Comparison of ENCODE assay signal across 11 cellular contexts in the genomic region with DNA sequence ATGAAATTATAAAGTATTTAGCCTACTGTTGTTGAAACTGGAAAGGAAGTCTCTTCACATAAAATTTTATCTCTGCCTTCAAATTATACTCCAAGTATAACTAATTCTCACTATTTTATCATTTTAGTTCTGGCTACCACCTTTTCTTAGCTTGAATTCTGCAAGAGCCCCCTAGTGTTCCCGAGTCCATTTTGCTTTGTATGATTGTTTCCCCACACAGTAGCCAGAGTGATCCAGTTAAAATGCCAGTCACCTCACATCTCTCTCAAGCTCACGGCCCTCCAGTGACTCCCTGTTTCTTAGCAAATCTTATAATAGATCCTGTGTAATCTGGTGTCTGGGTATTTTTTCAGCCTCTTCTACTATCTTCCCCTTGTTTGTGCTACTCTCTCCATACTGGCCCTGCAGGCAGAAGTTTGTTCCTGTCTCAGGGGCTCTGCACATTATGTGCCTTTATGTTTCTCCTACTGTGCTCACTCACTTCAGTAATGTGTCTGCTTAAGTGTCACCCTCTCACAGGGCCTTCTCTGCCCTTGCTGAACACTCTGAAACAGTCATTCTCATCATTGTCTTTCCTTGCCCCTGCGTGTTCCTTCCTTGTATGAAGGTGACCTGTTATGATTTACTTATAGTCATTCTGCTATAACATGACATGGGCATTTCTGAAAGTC. TPM values are rescaled to one million over a fixed set of nuclear protein-coding genes. Genes with fewer than 3 reads are reported as not detected.
DNase-seq lines count a peak whose midpoint lies in the region; ATAC-seq and TF ChIP-seq lines count a peak whose summit lies in the region.
"Had no signal": no experiment of that assay in that cellular context is flagged by ENCODE, and none has a peak within 500 bp of the region (broad histone marks: within the 10 kb centered on the region; RNA-seq: fewer than 3 reads in every experiment).

No MANE protein-coding gene starts in this region.

- no peak overlapping the region for H3K4me2 ChIP-seq in GM23338
- H3K4me2 ChIP-seq in mesendoderm (ENCODE audit: low read length), result no peak overlapping the region

- no peaks in the 10 kb centered on the region for H3K9me3 Mint-ChIP-seq in CD4-positive, CD25-positive, alpha-beta regulatory T cell
- no peaks in the 10 kb centered on the region for H3K9me3 Mint-ChIP-seq in GM23338

- H3K27me3 Mint-ChIP-seq in CD4-positive, CD25-positive, alpha-beta regulatory T cell, result no peaks in the 10 kb centered on the region
- peaks cover 2% of the 10 kb centered on the region for H3K27me3 Mint-ChIP-seq in GM23338 (ENCODE audit: insufficient read depth, low read depth, poor library complexity)

- peaks cover 7% of the 10 kb centered on the region for H3K79me1 ChIP-seq in mesendoderm (ENCODE audit: low read length)

- H2BK5ac ChIP-seq in mesendoderm (ENCODE audit: low read length), result no peak overlapping the region

- no CpG with 5 or more reads among the region's 3 CpGs for WGBS in mesendoderm (ENCODE audit: extremely low coverage, insufficient coverage, low lambda C conversion rate)

- no peaks in the 10 kb centered on the region for H3F3A ChIP-seq in GM23338 (replicated peaks; ENCODE audit: low read depth)

- no peak overlapping the region for H3K4ac ChIP-seq in mesendoderm (ENCODE audit: low read depth, low read length)

- no peak overlapping the region for H3K23ac ChIP-seq in mesendoderm (ENCODE audit: low read length)

- H3K27ac Mint-ChIP-seq in CD4-positive, CD25-positive, alpha-beta regulatory T cell, result peak overlapping the region; percentile 4 to 58 (median 26)
- H3K27ac Mint-ChIP-seq in GM23338, result peak overlapping the region; percentile 25; the same call in 1 of the 2 replicates

- TF ChIP-seq CTCF in GM23338 (conservative IDR thresholded peaks at IDR 0.05; ENCODE audit: low read depth in 2 of 2), result peak in 1 of 2 experiments; percentile 24; a peak in 2 of 4 replicates
- peak; percentile 27 for TF ChIP-seq CTCF in astrocyte of the spinal cord (IDR thresholded peaks at IDR 0.05; ENCODE audit: low read depth, low read length)

- H3K4me1 Mint-ChIP-seq in CD4-positive, CD25-positive, alpha-beta regulatory T cell, result peaks cover 49 to 82% (median 68%) of the 10 kb centered on the region in 4 donors
- H3K4me1 Mint-ChIP-seq in GM23338, result peaks cover 10% of the 10 kb centered on the region; the same call in 2 of the 3 replicates

- no peak overlapping the region for H2AK5ac ChIP-seq in mesendoderm (ENCODE audit: low read length)

- peak overlapping the region in 3 of 4 donors; percentile 5 to 82 (median 13) for H3K4me3 Mint-ChIP-seq in CD4-positive, CD25-positive, alpha-beta regulatory T cell
- no peak overlapping the region for H3K4me3 Mint-ChIP-seq in GM23338

- DNase-seq in CD4-positive, CD25-positive, alpha-beta regulatory T cell, result no peak
- no peak for DNase-seq in GM23338 (ENCODE audit: low spot score)
- no peak for DNase-seq in astrocyte of the spinal cord (ENCODE audit: low read depth, low spot score)
- DNase-seq in mesendoderm, result peak; percentile 49
- no peak for DNase-seq in OCI-M2 (lab: John Stamatoyannopoulos, UW; ENCODE audit: unreplicated experiment)
- no peak for DNase-seq in ACHN
- no peak for DNase-seq in iPS-NIHi11 (ENCODE audit: low spot score)
- DNase-seq: central memory CD4-positive, alpha-beta T cell; MG63; stimulated activated naive CD4-positive, alpha-beta T cell treated with Interleukin-2 at 50 U/mL for 16 hours had no signal

- no peak overlapping the region for H3K27ac ChIP-seq in CD4-positive, CD25-positive, alpha-beta regulatory T cell (ENCODE audit: insufficient read depth, low read length, poor library complexity, severe bottlenecking)
- no peak overlapping the region for H3K27ac ChIP-seq in GM23338 (ENCODE audit: low read depth)
- H3K27ac ChIP-seq in mesendoderm (ENCODE audit: low read depth, low read length), result no peak overlapping the region

- no peak overlapping the region for H2BK120ac ChIP-seq in mesendoderm (ENCODE audit: low read depth, low read length)

- no peak overlapping the region for H3K18ac ChIP-seq in mesendoderm (ENCODE audit: low read length)

- no peak overlapping the region for H3K4me3 ChIP-seq in CD4-positive, CD25-positive, alpha-beta regulatory T cell (ENCODE audit: low read depth, low read length)
- H3K4me3 ChIP-seq in GM23338 (no peak overlapping the region), astrocyte of the spinal cord (ENCODE audit: low read depth, low read length) (no peak overlapping the region), mesendoderm (ENCODE audit: low read length) (no peak overlapping the region)
- H3K4me3 ChIP-seq: MG63 had no signal

- H3K36me3 ChIP-seq in CD4-positive, CD25-positive, alpha-beta regulatory T cell (ENCODE audit: control insufficient read depth, insufficient read depth, low read length), result peaks cover 71% of the 10 kb centered on the region
- H3K36me3 ChIP-seq in GM23338 (ENCODE audit: insufficient read depth) (peaks cover 55% of the 10 kb centered on the region), mesendoderm (ENCODE audit: control insufficient read depth, insufficient read depth, low read length) (peaks cover 7% of the 10 kb centered on the region)

- ATAC-seq in CD4-positive, CD25-positive, alpha-beta regulatory T cell (ENCODE audit: low read depth in 2 of 2), result no peak
- ATAC-seq in GM23338, result peak; percentile 55; the same call in 2 of the 3 replicates
- ATAC-seq: Panc1 had no signal

- no peak overlapping the region for H4K8ac ChIP-seq in mesendoderm (ENCODE audit: low read depth, low read length)

- peaks cover 48% of the 10 kb centered on the region for H3K4me1 ChIP-seq in CD4-positive, CD25-positive, alpha-beta regulatory T cell (ENCODE audit: control insufficient read depth, insufficient read depth, low read length, poor library complexity, severe bottlenecking)
- H3K4me1 ChIP-seq in GM23338 (ENCODE audit: insufficient read depth), result no peaks in the 10 kb centered on the region
- no peaks in the 10 kb centered on the region for H3K4me1 ChIP-seq in mesendoderm (ENCODE audit: control insufficient read depth, low read depth, low read length)

- H3K27me3 ChIP-seq in CD4-positive, CD25-positive, alpha-beta regulatory T cell (ENCODE audit: control insufficient read depth, insufficient read depth, low read length), result no peaks in the 10 kb centered on the region
- H3K27me3 ChIP-seq in GM23338 (ENCODE audit: insufficient read depth) (no peaks in the 10 kb centered on the region), mesendoderm (ENCODE audit: insufficient read depth, low read length, poor library complexity) (no peaks in the 10 kb centered on the region)
- H3K27me3 ChIP-seq: MG63 had no signal

- peaks cover 100% of the 10 kb centered on the region for H3K79me2 ChIP-seq in GM23338 (replicated peaks; ENCODE audit: insufficient read depth)
- peaks cover 51% of the 10 kb centered on the region for H3K79me2 ChIP-seq in mesendoderm (ENCODE audit: control insufficient read depth, insufficient read depth, low read length)

- H4K20me1 ChIP-seq in GM23338 (replicated peaks; ENCODE audit: insufficient read depth), result peaks cover 64% of the 10 kb centered on the region

- in situ Hi-C loops in astrocyte of the spinal cord (cut with HindIII; ENCODE audit: low sequenced_read_pairs) (no loop called here), ACHN (cut with HindIII; ENCODE audit: low pct_ligation_motif_present, low pct_unique_long_range_greater_than_20kb, low sequenced_read_pairs) (no loop called here)

- no peaks in the 10 kb centered on the region for H3K9me2 ChIP-seq in GM23338 (ENCODE audit: insufficient read depth)

- H2BK15ac ChIP-seq in mesendoderm (replicated peaks; ENCODE audit: low read depth), result no peak overlapping the region

- H2AFZ ChIP-seq in GM23338, result no peak overlapping the region

- H3K36me3 Mint-ChIP-seq in CD4-positive, CD25-positive, alpha-beta regulatory T cell, result peaks cover 39% of the 10 kb centered on the region
- peaks cover 86% of the 10 kb centered on the region for H3K36me3 Mint-ChIP-seq in GM23338 (ENCODE audit: low read depth)

- H3K9ac ChIP-seq in mesendoderm (ENCODE audit: low read length), result no peak overlapping the region

- H4K5ac ChIP-seq in mesendoderm (ENCODE audit: low read length), result no peak overlapping the region

- no peak overlapping the region for H3K56ac ChIP-seq in mesendoderm (ENCODE audit: low read length)

- H3K9me3 ChIP-seq in CD4-positive, CD25-positive, alpha-beta regulatory T cell (ENCODE audit: control insufficient read depth in 2 of 2, low read length in 2 of 2), result no peaks in the 10 kb centered on the region
- H3K9me3 ChIP-seq: MG63 had no signal

TF ChIP-seq in GM23338, 12 proteins besides CTCF, POLR2A, EP300 and RAD21 (continues in another document):
- TF ChIP-seq, protein P1, sequence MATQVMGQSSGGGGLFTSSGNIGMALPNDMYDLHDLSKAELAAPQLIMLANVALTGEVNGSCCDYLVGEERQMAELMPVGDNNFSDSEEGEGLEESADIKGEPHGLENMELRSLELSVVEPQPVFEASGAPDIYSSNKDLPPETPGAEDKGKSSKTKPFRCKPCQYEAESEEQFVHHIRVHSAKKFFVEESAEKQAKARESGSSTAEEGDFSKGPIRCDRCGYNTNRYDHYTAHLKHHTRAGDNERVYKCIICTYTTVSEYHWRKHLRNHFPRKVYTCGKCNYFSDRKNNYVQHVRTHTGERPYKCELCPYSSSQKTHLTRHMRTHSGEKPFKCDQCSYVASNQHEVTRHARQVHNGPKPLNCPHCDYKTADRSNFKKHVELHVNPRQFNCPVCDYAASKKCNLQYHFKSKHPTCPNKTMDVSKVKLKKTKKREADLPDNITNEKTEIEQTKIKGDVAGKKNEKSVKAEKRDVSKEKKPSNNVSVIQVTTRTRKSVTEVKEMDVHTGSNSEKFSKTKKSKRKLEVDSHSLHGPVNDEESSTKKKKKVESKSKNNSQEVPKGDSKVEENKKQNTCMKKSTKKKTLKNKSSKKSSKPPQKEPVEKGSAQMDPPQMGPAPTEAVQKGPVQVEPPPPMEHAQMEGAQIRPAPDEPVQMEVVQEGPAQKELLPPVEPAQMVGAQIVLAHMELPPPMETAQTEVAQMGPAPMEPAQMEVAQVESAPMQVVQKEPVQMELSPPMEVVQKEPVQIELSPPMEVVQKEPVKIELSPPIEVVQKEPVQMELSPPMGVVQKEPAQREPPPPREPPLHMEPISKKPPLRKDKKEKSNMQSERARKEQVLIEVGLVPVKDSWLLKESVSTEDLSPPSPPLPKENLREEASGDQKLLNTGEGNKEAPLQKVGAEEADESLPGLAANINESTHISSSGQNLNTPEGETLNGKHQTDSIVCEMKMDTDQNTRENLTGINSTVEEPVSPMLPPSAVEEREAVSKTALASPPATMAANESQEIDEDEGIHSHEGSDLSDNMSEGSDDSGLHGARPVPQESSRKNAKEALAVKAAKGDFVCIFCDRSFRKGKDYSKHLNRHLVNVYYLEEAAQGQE (IDR thresholded peaks at IDR 0.05; ENCODE audit: unreplicated experiment), result no peak

RNA-seq across cellular contexts. Expression of gene WAC, which starts 8.9 kb away (rescaled TPM):
- 205 TPM for total RNA-seq in CD4-positive, CD25-positive, alpha-beta regulatory T cell
- 100 to 1,000 TPM in 1 of 4 donors, 10 to 100 TPM in 3; 80.5 to 100 (median 89.4) TPM for polyA plus RNA-seq in CD4-positive, CD25-positive, alpha-beta regulatory T cell
- 106 and 116 TPM in 2 replicates for total RNA-seq in GM23338 (2014; rRNA removed; shearing (Covaris generic))
- 52.8 and 59.4 TPM in 2 replicates for polyA plus RNA-seq in GM23338 (2016; fragmentation: Nextera tagmentation; extraction: Ambion mirVana)
- polyA plus RNA-seq in mesendoderm (2013, experiment 1 of 2), result 121 TPM
- polyA plus RNA-seq in mesendoderm (2013, experiment 2 of 2), result 122 TPM
